In the genomic region with DNA sequence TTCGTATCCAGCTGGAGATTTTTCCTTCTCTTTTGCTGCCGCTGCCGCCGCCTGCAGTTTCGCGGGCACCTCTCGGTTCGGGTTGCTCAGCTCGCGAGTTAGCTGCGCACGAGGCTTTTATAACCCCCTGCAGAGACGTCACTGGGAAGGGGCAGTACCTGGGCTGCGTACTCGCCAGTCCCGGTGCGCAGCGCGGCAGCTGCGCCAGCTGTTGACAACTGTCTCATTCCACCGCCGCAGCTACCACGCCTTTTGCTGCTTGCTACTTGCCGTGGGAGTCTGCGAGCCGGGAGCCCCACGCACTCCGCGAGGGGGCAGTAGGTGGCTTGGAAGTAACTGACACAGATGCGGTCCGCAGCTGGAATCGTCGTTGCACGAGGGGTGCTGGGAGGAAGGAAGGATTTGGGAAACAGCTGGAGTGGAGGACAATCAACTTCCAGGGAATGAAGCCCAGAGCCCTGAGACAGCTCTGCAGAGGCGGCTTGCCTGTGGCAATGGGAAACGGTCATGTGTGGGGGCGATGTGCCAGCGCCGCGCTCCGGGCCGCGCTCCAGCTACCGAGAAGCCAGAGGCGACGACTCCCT, we compare ENCODE assay signal across 8 cellular contexts. TPM values are rescaled to one million over a fixed set of nuclear protein-coding genes. Genes with fewer than 3 reads are reported as not detected.
A peak's percentile ranks its signal among the peaks of the same experiment; 100 is the strongest.
DNase-seq lines count a peak whose midpoint lies in the region; ATAC-seq, FAIRE-seq and TF ChIP-seq lines count a peak whose summit lies in the region.

Gene TACR1, minus strand, starts transcription at position 93 of the 584 bp plus-strand sequence. CDS start 586 bp downstream, outside the sequence.

- H3K36me3 ChIP-seq in WERI-Rb-1 (no peaks in the 10 kb centered on the region), HepG2 (replicated peaks in 1 of 2; ENCODE audit: control insufficient read depth in 1 of 2, insufficient read depth in 2 of 2, low read length in 2 of 2) (no peaks in the 10 kb centered on the region)

- peaks cover 89% of the 10 kb centered on the region for H3K27me3 Mint-ChIP-seq in CD4-positive, alpha-beta T cell

- H3K9me3 Mint-ChIP-seq in CD4-positive, alpha-beta T cell, result no peaks in the 10 kb centered on the region

- no TSS peak for BruUV-seq in HepG2 (replicated peaks; lab: Mats Ljungman, UMichigan)

- intact Hi-C loops in CD4-positive, alpha-beta T cell (cut with DNase I, micrococcal nuclease), result no loop called here
- intact Hi-C loops in HepG2 (cut with micrococcal nuclease; ENCODE audit: unreplicated experiment), result loop anchor here (1.0 to 5.0 kb wide), 2 partner anchors 132 to 205 kb away; no protein-coding TSS in a partner anchor

- TF ChIP-seq EP300 in HepG2 (IDR thresholded peaks at IDR 0.05; ENCODE audit: low read depth in 2 of 2, low read length in 2 of 2) (no peak), HepG2 (CRISPR knock-in tag; IDR thresholded peaks at IDR 0.05; ENCODE audit: borderline replicate concordance) (no peak)

- CTCF ChIA-PET in CD4-positive, alpha-beta T cell (lab: Charles Lee), result interaction anchor here (1.0 to 1.9 kb wide), 3 partner anchors 9 to 13 kb away, joined by 3 to 6 read pairs (median 5); no protein-coding TSS in a partner anchor
- CTCF ChIA-PET in HepG2 (lab: Yijun Ruan, JAX; ENCODE audit: low intra/inter-chr PET ratio, low total read pairs), result no interaction called here

- POLR2A ChIA-PET in CD4-positive, alpha-beta T cell (lab: Charles Lee), result no interaction called here
- POLR2A ChIA-PET in HepG2 (lab: Yijun Ruan, JAX), result no interaction called here

- H3K4me3 ChIP-seq in WERI-Rb-1 (ENCODE audit: low read depth, low read length) (no peak within 1 kb of the TSS), HepG2 (replicated peaks in 1 of 3; ENCODE audit: insufficient read depth in 1 of 3, low read depth in 2 of 3, low read length in 3 of 3) (peak within 1 kb of the TSS; percentile 12 to 55 (median 34); a peak in 2 of 6 replicates)

- H3K27ac Mint-ChIP-seq in CD4-positive, alpha-beta T cell, result no peak within 1 kb of the TSS

- peak; percentile 60; the same call in 1 of the 2 replicates for TF ChIP-seq RAD21 in HepG2 (CRISPR knock-in tag; IDR thresholded peaks at IDR 0.05)

- no peak within 1 kb of the TSS for H3K27ac ChIP-seq in CD4-positive, alpha-beta T cell (ENCODE audit: low read depth, low read length)
- H3K27ac ChIP-seq in WERI-Rb-1 (no peak within 1 kb of the TSS), HepG2 (ENCODE audit: extremely low read length, insufficient read depth, low read length) (no peak within 1 kb of the TSS)

- TF ChIP-seq POLR2A in HepG2 (IDR thresholded peaks at IDR 0.05; ENCODE audit: insufficient read depth in 1 of 2, low read depth in 2 of 2, low read length in 2 of 2), result no peak

- no peak within 1 kb of the TSS for H3K9ac ChIP-seq in HepG2 (ENCODE audit: insufficient read depth, low read depth, low read length)

- peak; percentile 48 for FAIRE-seq in GM19239 (lab: Jason Lieb, UNC)
- FAIRE-seq in HepG2 (lab: Jason Lieb, UNC), result no peak

- H2AFZ ChIP-seq in HepG2 (ENCODE audit: low read length), result no peak within 1 kb of the TSS

- in situ Hi-C loops in HepG2 (cut with HindIII; ENCODE audit: extremely low pct_ligation_motif_present, low pct_unique_long_range_greater_than_20kb), result no loop called here

- 14% methylated on average over 44 of the region's 46 CpGs for WGBS in HepG2 (ENCODE audit: low lambda C conversion rate)

- H3K4me1 ChIP-seq in HepG2 (ENCODE audit: insufficient read depth, low read length), result peaks cover 20% of the 10 kb centered on the region

- peak within 1 kb of the TSS; percentile 74 for H3K4me2 ChIP-seq in HepG2 (ENCODE audit: low read depth, low read length)

- no peaks in the 10 kb centered on the region for H3K36me3 Mint-ChIP-seq in CD4-positive, alpha-beta T cell (ENCODE audit: low read depth)

- no peaks in the 10 kb centered on the region for H3K79me2 ChIP-seq in HepG2 (ENCODE audit: insufficient read depth, low read length)

- peak; percentile 38 for TF ChIP-seq CTCF in CD4-positive, alpha-beta T cell (IDR thresholded peaks at IDR 0.05)
- peak; percentile 66 for TF ChIP-seq CTCF in WERI-Rb-1 (IDR thresholded peaks at IDR 0.05; ENCODE audit: low read depth, low read length)
- TF ChIP-seq CTCF in HepG2 (CRISPR knock-in tag; IDR thresholded peaks at IDR 0.05), result peak; percentile 84

- peak; percentile 7 to 51 (median 32) for DNase-seq in CD4-positive, alpha-beta T cell
- DNase-seq in GM19239 (ENCODE audit: insufficient read length, low spot score), result peak; percentile 43
- DNase-seq in HK-2 (ENCODE audit: unreplicated experiment), result peak; percentile 36
- peak; percentile 40 for DNase-seq in WERI-Rb-1
- DNase-seq in dedifferentiated amniotic fluid mesenchymal stem cell (ENCODE audit: extremely low spot score), result peak; percentile 58
- DNase-seq in HepG2 (ENCODE audit: low spot score), result peak; percentile 41
- DNase-seq in stimulated activated CD4-positive, alpha-beta T cell treated with anti-CD3 and anti-CD28 coated beads, Interleukin-4, amount 100 ng/mL, for 1 hour, result peak; percentile 51
- DNase-seq in NAMALWA (ENCODE audit: low spot score), result no peak

- peak; percentile 93 for ATAC-seq in CD4-positive, alpha-beta T cell (ENCODE audit: poor library complexity)
- peak; percentile 84 for ATAC-seq in HepG2

- peaks cover 63% of the 10 kb centered on the region for H3K27me3 ChIP-seq in CD4-positive, alpha-beta T cell (ENCODE audit: control insufficient read depth, insufficient read depth, low read length)
- H3K27me3 ChIP-seq in WERI-Rb-1 (ENCODE audit: insufficient read depth, low read depth, severe bottlenecking), result peaks cover 87% of the 10 kb centered on the region
- H3K27me3 ChIP-seq in HepG2 (ENCODE audit: control insufficient read depth in 1 of 2, insufficient read depth in 2 of 2, low read length in 2 of 2), result peaks cover 14 to 55% of the 10 kb centered on the region in 2 experiments; a peak in 4 of 5 replicates

- H3K4me3 Mint-ChIP-seq in CD4-positive, alpha-beta T cell, result peak within 1 kb of the TSS; percentile 65

- peaks cover 3% of the 10 kb centered on the region for H3K9me3 ChIP-seq in CD4-positive, alpha-beta T cell (ENCODE audit: control insufficient read depth, low read length)
- H3K9me3 ChIP-seq in WERI-Rb-1 (ENCODE audit: severe bottlenecking) (peaks cover 3% of the 10 kb centered on the region), HepG2 (ENCODE audit: low read length) (no peaks in the 10 kb centered on the region)

- peaks cover 11% of the 10 kb centered on the region for H3K4me1 Mint-ChIP-seq in CD4-positive, alpha-beta T cell (ENCODE audit: low read depth)

- no peaks in the 10 kb centered on the region for H4K20me1 ChIP-seq in HepG2 (ENCODE audit: insufficient read depth, low read length)

TF ChIP-seq in HepG2, 621 proteins besides CTCF, POLR2A, EP300 and RAD21 (continues in another document):
- TF ChIP-seq KAT7 (CRISPR knock-in tag; IDR thresholded peaks at IDR 0.05; ENCODE audit: borderline replicate concordance) (no peak), ZNF207 (IDR thresholded peaks at IDR 0.05; ENCODE audit: borderline replicate concordance) (no peak), FOXA3 (CRISPR knock-in tag; IDR thresholded peaks at IDR 0.05) (peak; percentile 16; the same call in 1 of the 2 replicates)
- TF ChIP-seq, protein P1, sequence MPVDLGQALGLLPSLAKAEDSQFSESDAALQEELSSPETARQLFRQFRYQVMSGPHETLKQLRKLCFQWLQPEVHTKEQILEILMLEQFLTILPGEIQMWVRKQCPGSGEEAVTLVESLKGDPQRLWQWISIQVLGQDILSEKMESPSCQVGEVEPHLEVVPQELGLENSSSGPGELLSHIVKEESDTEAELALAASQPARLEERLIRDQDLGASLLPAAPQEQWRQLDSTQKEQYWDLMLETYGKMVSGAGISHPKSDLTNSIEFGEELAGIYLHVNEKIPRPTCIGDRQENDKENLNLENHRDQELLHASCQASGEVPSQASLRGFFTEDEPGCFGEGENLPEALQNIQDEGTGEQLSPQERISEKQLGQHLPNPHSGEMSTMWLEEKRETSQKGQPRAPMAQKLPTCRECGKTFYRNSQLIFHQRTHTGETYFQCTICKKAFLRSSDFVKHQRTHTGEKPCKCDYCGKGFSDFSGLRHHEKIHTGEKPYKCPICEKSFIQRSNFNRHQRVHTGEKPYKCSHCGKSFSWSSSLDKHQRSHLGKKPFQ (CRISPR knock-in tag; IDR thresholded peaks at IDR 0.05; ENCODE audit: insufficient replicate concordance), result no peak

RNA-seq across cellular contexts. Expression of gene TACR1, which starts in this region (rescaled TPM):
- under 1 TPM in 1 of 2 experiments, not detected in 1; 0.14 TPM for total RNA-seq in CD4-positive, alpha-beta T cell
- total RNA-seq in HepG2 (2016; rRNA removed; fragmentation: Illumina TruSeq; extraction: Trizol), result not detected in 2 replicates
- total RNA-seq in HepG2 (2016; cell fraction: cytosol; rRNA removed; fragmentation: Illumina TruSeq; extraction: Trizol; ENCODE audit: low read depth), result not detected in 2 replicates
- total RNA-seq in HepG2 (2016; cell fraction: insoluble cytoplasmic fraction; rRNA removed; fragmentation: Illumina TruSeq; extraction: Trizol), result not detected in 2 replicates
- not detected in 2 replicates for total RNA-seq in HepG2 (2016; cell fraction: membrane; rRNA removed; fragmentation: Illumina TruSeq; extraction: Trizol)
- not detected in 2 replicates for total RNA-seq in HepG2 (2016; cell fraction: nucleus; rRNA removed; fragmentation: Illumina TruSeq; extraction: Trizol)
- not detected in 2 replicates for polyA plus RNA-seq in HepG2 (2011; rRNA removed)
- not detected in 2 replicates for polyA plus RNA-seq in HepG2 (2011; cell fraction: cytosol; rRNA removed)
- not detected in 2 replicates for polyA plus RNA-seq in HepG2 (2011; cell fraction: nucleus; rRNA removed)
- 0.03 TPM in 1 of 2 replicates, not detected in the other for polyA plus RNA-seq in HepG2 (2012)
- polyA plus RNA-seq in HepG2 (2016; cell fraction: cytosol; fragmentation: Illumina TruSeq; extraction: Trizol; ENCODE audit: low read depth), result not detected in 2 replicates
- polyA plus RNA-seq in HepG2 (2016; cell fraction: insoluble cytoplasmic fraction; fragmentation: Illumina TruSeq; extraction: Trizol; ENCODE audit: low read depth), result not detected in 2 replicates
- polyA plus RNA-seq in HepG2 (2016; cell fraction: membrane; fragmentation: Illumina TruSeq; extraction: Trizol; ENCODE audit: low read depth), result not detected in 2 replicates
- not detected in 2 replicates for polyA plus RNA-seq in HepG2 (2016; cell fraction: nucleus; fragmentation: Illumina TruSeq; extraction: Trizol; ENCODE audit: insufficient read depth, low read depth)
- not detected in 2 replicates for polyA minus RNA-seq in HepG2 (2011; rRNA and poly(A)+ RNA removed; ENCODE audit: low replicate concordance)
- not detected in 2 replicates for polyA minus RNA-seq in HepG2 (2011; cell fraction: cytosol; rRNA and poly(A)+ RNA removed)
- polyA minus RNA-seq in HepG2 (2011; cell fraction: nucleus; rRNA and poly(A)+ RNA removed), result not detected in 2 replicates

Comparison
In these comparisons a context has a peak if more than half of its experiments do, and no peak if none do; other contexts are left out.
1. Peak in DNase-seq and ATAC-seq in CD4-positive, alpha-beta T cell; RNA of the gene not detected or under 1 TPM.
2. Peak in DNase-seq, ATAC-seq, H3K4me3 ChIP-seq and H3K4me2 ChIP-seq in HepG2; RNA of the gene not detected or under 1 TPM.